10 cellular contexts compared by ENCODE assay signal in genomic region chr4:6271206-6271605, GRCh38. TPM values are rescaled to one million over a fixed set of nuclear protein-coding genes. Genes with fewer than 3 reads are reported as not detected.
DNase-seq lines count a peak whose midpoint lies in the region; ATAC-seq and TF ChIP-seq lines count a peak whose summit lies in the region.
"Had no signal": no experiment of that assay in that cellular context is flagged by ENCODE, and none has a peak within 500 bp of the region (broad histone marks: within the 10 kb centered on the region; RNA-seq: fewer than 3 reads in every experiment).

No MANE protein-coding gene starts in this region.

- DNase-seq in T-helper 2 cell treated with Interferon-gamma antibody and Interleukin-4, amounts not matched to agents 5 μg/mL and 100 μg/mL, for 36 hours (ENCODE audit: low spot score), result no peak
- DNase-seq in T-helper 2 cell (no peak), activated B cell treated with CpG ODN at 0.5 μM for 24 hours (no peak), immature natural killer cell (no peak), anterior cingulate cortex (lab: John Stamatoyannopoulos, UW) (no peak)
- DNase-seq: 8988T; activated naive CD4-positive, alpha-beta T cell had no signal

- POLR2A ChIA-PET in activated B cell treated with CpG ODN at 0.5 μM for 24 hours (lab: Charles Lee), result no interaction called here

- peaks cover 39% of the 10 kb centered on the region for H3K27me3 Mint-ChIP-seq in T-helper 2 cell treated with Interferon-gamma antibody and Interleukin-4, amounts not matched to agents 5 μg/mL and 100 μg/mL, for 36 hours (ENCODE audit: low read depth)
- H3K27me3 Mint-ChIP-seq in activated B cell treated with CpG ODN at 0.5 μM for 24 hours (no peaks in the 10 kb centered on the region), immature natural killer cell (ENCODE audit: low read depth in 3 of 3) (peaks cover 4 to 7% (median 7%) of the 10 kb centered on the region in 3 donors)
- H3K27me3 Mint-ChIP-seq in stimulated activated memory B cell treated with anti-CD40 and anti-IgM and Interleukin-4, amounts not matched to agents 10 μg/mL and 1 μg/mL and 100 μg/mL, for 72 hours, result no peaks in the 10 kb centered on the region

- H3K36me3 Mint-ChIP-seq in T-helper 2 cell treated with Interferon-gamma antibody and Interleukin-4, amounts not matched to agents 5 μg/mL and 100 μg/mL, for 36 hours (ENCODE audit: low read depth), result no peaks in the 10 kb centered on the region
- no peaks in the 10 kb centered on the region for H3K36me3 Mint-ChIP-seq in activated B cell treated with CpG ODN at 0.5 μM for 24 hours (ENCODE audit: low read depth)
- no peaks in the 10 kb centered on the region for H3K36me3 Mint-ChIP-seq in immature natural killer cell
- H3K36me3 Mint-ChIP-seq in stimulated activated memory B cell treated with anti-CD40 and anti-IgM and Interleukin-4, amounts not matched to agents 10 μg/mL and 1 μg/mL and 100 μg/mL, for 72 hours, result no peaks in the 10 kb centered on the region

- ATAC-seq in activated B cell treated with CpG ODN at 0.5 μM for 24 hours (ENCODE audit: low read depth) (no peak), GM21619 (IDR thresholded peaks at IDR 0.05; ENCODE audit: unreplicated experiment) (no peak), GM18519 (IDR thresholded peaks at IDR 0.05; ENCODE audit: low FRiP score, unreplicated experiment) (no peak)
- no peak for ATAC-seq in stimulated activated memory B cell treated with anti-CD40 and anti-IgM and Interleukin-4, amounts not matched to agents 10 μg/mL and 1 μg/mL and 100 μg/mL, for 72 hours

- no peak overlapping the region for H3K27ac Mint-ChIP-seq in T-helper 2 cell treated with Interferon-gamma antibody and Interleukin-4, amounts not matched to agents 5 μg/mL and 100 μg/mL, for 36 hours
- H3K27ac Mint-ChIP-seq in activated B cell treated with CpG ODN at 0.5 μM for 24 hours (no peak overlapping the region), immature natural killer cell (no peak overlapping the region)
- no peak overlapping the region for H3K27ac Mint-ChIP-seq in stimulated activated memory B cell treated with anti-CD40 and anti-IgM and Interleukin-4, amounts not matched to agents 10 μg/mL and 1 μg/mL and 100 μg/mL, for 72 hours

- peak overlapping the region; percentile 76 for H3K4me3 Mint-ChIP-seq in T-helper 2 cell treated with Interferon-gamma antibody and Interleukin-4, amounts not matched to agents 5 μg/mL and 100 μg/mL, for 36 hours
- H3K4me3 Mint-ChIP-seq in activated B cell treated with CpG ODN at 0.5 μM for 24 hours, result peak overlapping the region; percentile 82
- H3K4me3 Mint-ChIP-seq in immature natural killer cell, result peak overlapping the region; percentile 81 to 88 (median 83)
- H3K4me3 Mint-ChIP-seq in stimulated activated memory B cell treated with anti-CD40 and anti-IgM and Interleukin-4, amounts not matched to agents 10 μg/mL and 1 μg/mL and 100 μg/mL, for 72 hours, result peak overlapping the region; percentile 14

- no peak for TF ChIP-seq CTCF in activated B cell treated with CpG ODN at 0.5 μM for 24 hours (IDR thresholded peaks at IDR 0.05)

- H3K9me3 Mint-ChIP-seq in T-helper 2 cell treated with Interferon-gamma antibody and Interleukin-4, amounts not matched to agents 5 μg/mL and 100 μg/mL, for 36 hours, result no peaks in the 10 kb centered on the region
- H3K9me3 Mint-ChIP-seq in activated B cell treated with CpG ODN at 0.5 μM for 24 hours (no peaks in the 10 kb centered on the region), immature natural killer cell (no peaks in the 10 kb centered on the region)
- no peaks in the 10 kb centered on the region for H3K9me3 Mint-ChIP-seq in stimulated activated memory B cell treated with anti-CD40 and anti-IgM and Interleukin-4, amounts not matched to agents 10 μg/mL and 1 μg/mL and 100 μg/mL, for 72 hours

- peaks cover 14% of the 10 kb centered on the region for H3K4me1 Mint-ChIP-seq in T-helper 2 cell treated with Interferon-gamma antibody and Interleukin-4, amounts not matched to agents 5 μg/mL and 100 μg/mL, for 36 hours (ENCODE audit: low read depth)
- peaks cover 29% of the 10 kb centered on the region for H3K4me1 Mint-ChIP-seq in activated B cell treated with CpG ODN at 0.5 μM for 24 hours
- peaks cover 11 to 20% of the 10 kb centered on the region in 2 donors for H3K4me1 Mint-ChIP-seq in immature natural killer cell
- peaks cover 24% of the 10 kb centered on the region for H3K4me1 Mint-ChIP-seq in stimulated activated memory B cell treated with anti-CD40 and anti-IgM and Interleukin-4, amounts not matched to agents 10 μg/mL and 1 μg/mL and 100 μg/mL, for 72 hours

- intact Hi-C loops in activated B cell treated with CpG ODN at 0.5 μM for 24 hours (cut with micrococcal nuclease), result no loop called here

- CTCF ChIA-PET in activated B cell treated with CpG ODN at 0.5 μM for 24 hours (lab: Charles Lee), result interaction anchor here (1.4 kb wide), 1 partner anchor 20 kb away, joined by 3 read pairs; no protein-coding TSS in a partner anchor

RNA-seq across cellular contexts. Expression of gene WFS1, which starts 1.6 kb away (rescaled TPM):
- 2.4 and 4.3 TPM in 2 replicates for total RNA-seq in activated B cell treated with CpG ODN at 0.5 μM for 24 hours
- polyA plus RNA-seq in immature natural killer cell, result 1 to 10 TPM; 2.5 to 7.2 (median 5.8) TPM

Comparison
In these comparisons a context has a peak if more than half of its experiments do, and no peak if none do; other contexts are left out.
1. H3K4me3 Mint-ChIP-seq: peak in every context shown above with its lines; median percentile 83 in immature natural killer cell; 82 in activated B cell treated with CpG ODN at 0.5 μM for 24 hours; 76 in T-helper 2 cell treated with Interferon-gamma antibody and Interleukin-4, amounts not matched to agents 5 μg/mL and 100 μg/mL, for 36 hours; 14 in stimulated activated memory B cell treated with anti-CD40 and anti-IgM and Interleukin-4, amounts not matched to agents 10 μg/mL and 1 μg/mL and 100 μg/mL, for 72 hours.